ENCODE assay signal across 16 cellular contexts in the genomic region with DNA sequence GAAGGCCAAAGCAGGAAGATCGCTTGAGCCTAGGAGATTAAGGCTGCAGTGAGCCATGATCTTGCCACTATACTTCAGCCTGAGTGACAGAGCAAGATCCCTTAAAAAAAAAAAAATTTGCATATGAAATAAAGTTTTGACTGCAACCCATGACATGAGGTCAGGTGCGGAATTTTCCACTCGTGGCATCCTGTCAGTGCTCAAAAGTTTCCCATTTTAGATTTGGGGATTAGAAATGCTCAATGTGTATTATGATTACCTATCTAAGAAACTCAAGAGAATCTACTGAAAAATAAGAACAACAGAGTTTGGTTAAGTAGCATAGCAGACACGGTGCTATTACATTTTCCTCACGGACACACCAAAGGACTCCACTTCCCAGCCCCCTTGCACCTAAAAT. TPM values are rescaled to one million over a fixed set of nuclear protein-coding genes. Genes with fewer than 3 reads are reported as not detected.
A peak's percentile ranks its signal among the peaks of the same experiment; 100 is the strongest.
DNase-seq lines count a peak whose midpoint lies in the region; ATAC-seq lines count a peak whose summit lies in the region.
"Had no signal": no experiment of that assay in that cellular context is flagged by ENCODE, and none has a peak within 500 bp of the region (broad histone marks: within the 10 kb centered on the region; RNA-seq: fewer than 3 reads in every experiment).

No MANE protein-coding gene starts in this region.

- H3K36me3 ChIP-seq in CD4-positive, CD25-positive, alpha-beta regulatory T cell (ENCODE audit: control insufficient read depth, insufficient read depth, low read length): peaks cover 3% of the 10 kb centered on the region
- H3K36me3 ChIP-seq: left ventricle myocardium inferior, thyroid gland had no signal

- no peaks in the 10 kb centered on the region for H3K9me3 Mint-ChIP-seq in CD4-positive, CD25-positive, alpha-beta regulatory T cell
- no peaks in the 10 kb centered on the region for H3K9me3 Mint-ChIP-seq in activated naive CD8-positive, alpha-beta T cell treated with anti-CD3 and anti-CD28 coated beads, Interleukin-2, amount 50 U/mL, for 24 hours

- H3K27me3 ChIP-seq in CD4-positive, CD25-positive, alpha-beta regulatory T cell (ENCODE audit: control insufficient read depth, insufficient read depth, low read length): no peaks in the 10 kb centered on the region
- H3K27me3 ChIP-seq: thyroid gland had no signal

- no peaks in the 10 kb centered on the region for H3K27me3 Mint-ChIP-seq in CD4-positive, CD25-positive, alpha-beta regulatory T cell
- H3K27me3 Mint-ChIP-seq in activated naive CD8-positive, alpha-beta T cell treated with anti-CD3 and anti-CD28 coated beads, Interleukin-2, amount 50 U/mL, for 24 hours: no peaks in the 10 kb centered on the region

- ATAC-seq in CD4-positive, CD25-positive, alpha-beta regulatory T cell (ENCODE audit: low read depth in 2 of 2): no peak
- ATAC-seq in GM18511 (IDR thresholded peaks at IDR 0.05; ENCODE audit: unreplicated experiment) (peak; percentile 65), HG03565 (IDR thresholded peaks at IDR 0.05; ENCODE audit: unreplicated experiment) (peak; percentile 45), GM19467 (IDR thresholded peaks at IDR 0.05; ENCODE audit: unreplicated experiment) (no peak)
- ATAC-seq in activated naive CD8-positive, alpha-beta T cell treated with anti-CD3 and anti-CD28 coated beads, Interleukin-2, amount 50 U/mL, for 24 hours: peak; percentile 66
- ATAC-seq: psoas muscle had no signal

- H3K4me1 Mint-ChIP-seq in CD4-positive, CD25-positive, alpha-beta regulatory T cell: peaks cover 12 to 46% (median 23%) of the 10 kb centered on the region in 4 donors
- H3K4me1 Mint-ChIP-seq in activated naive CD8-positive, alpha-beta T cell treated with anti-CD3 and anti-CD28 coated beads, Interleukin-2, amount 50 U/mL, for 24 hours: peaks cover 41% of the 10 kb centered on the region

- DNase-seq in CD4-positive, CD25-positive, alpha-beta regulatory T cell: no peak
- DNase-seq in activated naive CD8-positive, alpha-beta T cell treated with anti-CD3 and anti-CD28 coated beads, Interleukin-2, amount 50 U/mL, for 24 hours: peak; percentile 33
- DNase-seq in effector CD4-positive, alpha-beta T cell: no peak
- DNase-seq in globus pallidus (ENCODE audit: low spot score): no peak
- DNase-seq: C1 segment of cervical spinal cord, DND-41, GOT3, left ventricle myocardium inferior, NCI-H1436, OCI-M1, psoas muscle, thyroid gland had no signal

- H3K27ac ChIP-seq in CD4-positive, CD25-positive, alpha-beta regulatory T cell (ENCODE audit: insufficient read depth, low read length, poor library complexity, severe bottlenecking): no peak overlapping the region
- H3K27ac ChIP-seq: HL-60, left ventricle myocardium inferior, psoas muscle, thyroid gland had no signal

- no peak overlapping the region for H3K4me3 ChIP-seq in CD4-positive, CD25-positive, alpha-beta regulatory T cell (ENCODE audit: low read depth, low read length)
- H3K4me3 ChIP-seq: left ventricle myocardium inferior, psoas muscle, thyroid gland had no signal

- peak overlapping the region; percentile 11 to 64 (median 39) for H3K27ac Mint-ChIP-seq in CD4-positive, CD25-positive, alpha-beta regulatory T cell
- H3K27ac Mint-ChIP-seq in activated naive CD8-positive, alpha-beta T cell treated with anti-CD3 and anti-CD28 coated beads, Interleukin-2, amount 50 U/mL, for 24 hours: peak overlapping the region; percentile 75

- peak overlapping the region in 1 of 4 donors; percentile 38 for H3K4me3 Mint-ChIP-seq in CD4-positive, CD25-positive, alpha-beta regulatory T cell
- peak overlapping the region; percentile 7 for H3K4me3 Mint-ChIP-seq in activated naive CD8-positive, alpha-beta T cell treated with anti-CD3 and anti-CD28 coated beads, Interleukin-2, amount 50 U/mL, for 24 hours

- peaks cover 13% of the 10 kb centered on the region for H3K36me3 Mint-ChIP-seq in CD4-positive, CD25-positive, alpha-beta regulatory T cell
- peaks cover 8% of the 10 kb centered on the region for H3K36me3 Mint-ChIP-seq in activated naive CD8-positive, alpha-beta T cell treated with anti-CD3 and anti-CD28 coated beads, Interleukin-2, amount 50 U/mL, for 24 hours (ENCODE audit: low read depth)

- no peaks in the 10 kb centered on the region for H3K4me1 ChIP-seq in CD4-positive, CD25-positive, alpha-beta regulatory T cell (ENCODE audit: control insufficient read depth, insufficient read depth, low read length, poor library complexity, severe bottlenecking)
- H3K4me1 ChIP-seq: left ventricle myocardium inferior, psoas muscle had no signal

- H3K9me3 ChIP-seq in CD4-positive, CD25-positive, alpha-beta regulatory T cell (ENCODE audit: control insufficient read depth in 2 of 2, low read length in 2 of 2): no peaks in the 10 kb centered on the region
- H3K9me3 ChIP-seq: left ventricle myocardium inferior, psoas muscle, thyroid gland had no signal

RNA-seq across cellular contexts. Expression of gene SLC23A2, which starts 11.7 kb away (rescaled TPM):
- 19.6 TPM for total RNA-seq in CD4-positive, CD25-positive, alpha-beta regulatory T cell
- 1 to 10 TPM; 3.7 to 5.2 (median 4.3) TPM for polyA plus RNA-seq in CD4-positive, CD25-positive, alpha-beta regulatory T cell

Comparison
In these comparisons a context has a peak if more than half of its experiments do, and no peak if none do; other contexts are left out.
1. ATAC-seq: peak in GM18511 (single experiment), HG03565 (single experiment) and activated naive CD8-positive, alpha-beta T cell treated with anti-CD3 and anti-CD28 coated beads, Interleukin-2, amount 50 U/mL, for 24 hours (single experiment); none in CD4-positive, CD25-positive, alpha-beta regulatory T cell (0 of 2) and GM19467 (single experiment).